ENCODE assay signal across 1 cellular context in the genomic region with DNA sequence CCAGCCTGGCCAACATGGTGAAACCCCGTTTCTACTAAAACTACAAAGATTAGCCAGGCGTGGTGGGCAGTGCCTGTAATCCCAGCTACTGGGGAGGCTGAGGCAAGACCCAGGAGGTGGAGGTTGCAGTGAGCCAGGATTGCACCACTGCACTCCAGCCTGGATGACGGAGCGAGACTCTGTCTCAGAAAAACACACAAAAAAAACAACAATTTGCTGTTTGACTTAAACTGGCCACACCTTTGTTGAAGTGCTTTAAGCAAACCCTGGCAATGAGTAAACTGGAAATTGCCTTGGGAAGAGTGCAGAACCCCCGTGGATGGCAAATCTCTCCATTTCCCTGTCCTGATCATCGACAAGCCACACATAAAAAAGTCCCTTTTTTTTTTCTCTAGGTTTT.
TF ChIP-seq lines count a peak whose summit lies in the region.

No MANE protein-coding gene starts in this region.

TF ChIP-seq in HepG2, 621 proteins besides CTCF, POLR2A, EP300 and RAD21 (continued from another document and continues in another):
- TF ChIP-seq, protein P1, sequence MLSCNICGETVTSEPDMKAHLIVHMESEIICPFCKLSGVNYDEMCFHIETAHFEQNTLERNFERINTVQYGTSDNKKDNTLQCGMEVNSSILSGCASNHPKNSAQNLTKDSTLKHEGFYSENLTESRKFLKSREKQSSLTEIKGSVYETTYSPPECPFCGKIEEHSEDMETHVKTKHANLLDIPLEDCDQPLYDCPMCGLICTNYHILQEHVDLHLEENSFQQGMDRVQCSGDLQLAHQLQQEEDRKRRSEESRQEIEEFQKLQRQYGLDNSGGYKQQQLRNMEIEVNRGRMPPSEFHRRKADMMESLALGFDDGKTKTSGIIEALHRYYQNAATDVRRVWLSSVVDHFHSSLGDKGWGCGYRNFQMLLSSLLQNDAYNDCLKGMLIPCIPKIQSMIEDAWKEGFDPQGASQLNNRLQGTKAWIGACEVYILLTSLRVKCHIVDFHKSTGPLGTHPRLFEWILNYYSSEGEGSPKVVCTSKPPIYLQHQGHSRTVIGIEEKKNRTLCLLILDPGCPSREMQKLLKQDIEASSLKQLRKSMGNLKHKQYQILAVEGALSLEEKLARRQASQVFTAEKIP (CRISPR knock-in tag; IDR thresholded peaks at IDR 0.05; ENCODE audit: borderline replicate concordance), result no peak
- peak; percentile 34; the same call in 1 of the 2 replicates for TF ChIP-seq SALL1 (CRISPR knock-in tag; IDR thresholded peaks at IDR 0.05)
- TF ChIP-seq, protein P2, sequence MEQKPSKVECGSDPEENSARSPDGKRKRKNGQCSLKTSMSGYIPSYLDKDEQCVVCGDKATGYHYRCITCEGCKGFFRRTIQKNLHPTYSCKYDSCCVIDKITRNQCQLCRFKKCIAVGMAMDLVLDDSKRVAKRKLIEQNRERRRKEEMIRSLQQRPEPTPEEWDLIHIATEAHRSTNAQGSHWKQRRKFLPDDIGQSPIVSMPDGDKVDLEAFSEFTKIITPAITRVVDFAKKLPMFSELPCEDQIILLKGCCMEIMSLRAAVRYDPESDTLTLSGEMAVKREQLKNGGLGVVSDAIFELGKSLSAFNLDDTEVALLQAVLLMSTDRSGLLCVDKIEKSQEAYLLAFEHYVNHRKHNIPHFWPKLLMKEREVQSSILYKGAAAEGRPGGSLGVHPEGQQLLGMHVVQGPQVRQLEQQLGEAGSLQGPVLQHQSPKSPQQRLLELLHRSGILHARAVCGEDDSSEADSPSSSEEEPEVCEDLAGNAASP (CRISPR knock-in tag; IDR thresholded peaks at IDR 0.05; ENCODE audit: borderline replicate concordance), result no peak
- peak; percentile 52; the same call in 1 of the 2 replicates for TF ChIP-seq GATAD2A (CRISPR knock-in tag; IDR thresholded peaks at IDR 0.05)
- peak; percentile 68 for TF ChIP-seq CEBPG (CRISPR knock-in tag; IDR thresholded peaks at IDR 0.05)
- peak; percentile 45; the same call in 1 of the 2 replicates for TF ChIP-seq POGZ (CRISPR knock-in tag; IDR thresholded peaks at IDR 0.05)
- TF ChIP-seq SMC3 (IDR thresholded peaks at IDR 0.05; ENCODE audit: low read length), result no peak
- TF ChIP-seq KMT2B (CRISPR knock-in tag; IDR thresholded peaks at IDR 0.05), result no peak
- 0 out of 2 replicates have a peak, but pooled peaks have one; percentile 26 for TF ChIP-seq RXRB (CRISPR knock-in tag; IDR thresholded peaks at IDR 0.05; ENCODE audit: borderline replicate concordance)
- 0 out of 2 replicates have a peak, but pooled peaks have one; percentile 25 for TF ChIP-seq ZNF350 (CRISPR knock-in tag; IDR thresholded peaks at IDR 0.05; ENCODE audit: borderline replicate concordance, low read depth)
- no peak for TF ChIP-seq ONECUT2 (CRISPR knock-in tag; IDR thresholded peaks at IDR 0.05)
- no peak for TF ChIP-seq STAG1 (CRISPR knock-in tag; IDR thresholded peaks at IDR 0.05)
- TF ChIP-seq, protein P3, sequence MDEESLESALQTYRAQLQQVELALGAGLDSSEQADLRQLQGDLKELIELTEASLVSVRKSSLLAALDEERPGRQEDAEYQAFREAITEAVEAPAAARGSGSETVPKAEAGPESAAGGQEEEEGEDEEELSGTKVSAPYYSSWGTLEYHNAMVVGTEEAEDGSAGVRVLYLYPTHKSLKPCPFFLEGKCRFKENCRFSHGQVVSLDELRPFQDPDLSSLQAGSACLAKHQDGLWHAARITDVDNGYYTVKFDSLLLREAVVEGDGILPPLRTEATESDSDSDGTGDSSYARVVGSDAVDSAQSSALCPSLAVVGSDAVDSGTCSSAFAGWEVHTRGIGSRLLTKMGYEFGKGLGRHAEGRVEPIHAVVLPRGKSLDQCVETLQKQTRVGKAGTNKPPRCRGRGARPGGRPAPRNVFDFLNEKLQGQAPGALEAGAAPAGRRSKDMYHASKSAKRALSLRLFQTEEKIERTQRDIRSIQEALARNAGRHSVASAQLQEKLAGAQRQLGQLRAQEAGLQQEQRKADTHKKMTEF (CRISPR knock-in tag; IDR thresholded peaks at IDR 0.05), result peak; percentile 43; the same call in 1 of the 2 replicates
- TF ChIP-seq REL (CRISPR knock-in tag; conservative IDR thresholded peaks at IDR 0.05), result no peak
- TF ChIP-seq TBX2 (CRISPR knock-in tag; IDR thresholded peaks at IDR 0.05; ENCODE audit: borderline replicate concordance), result peak; percentile 42; the same call in 1 of the 2 replicates
- TF ChIP-seq ATM (IDR thresholded peaks at IDR 0.05; ENCODE audit: borderline replicate concordance), result no peak
- TF ChIP-seq FOSL2 (CRISPR knock-in tag; IDR thresholded peaks at IDR 0.05), result peak; percentile 62
- TF ChIP-seq, protein P4, sequence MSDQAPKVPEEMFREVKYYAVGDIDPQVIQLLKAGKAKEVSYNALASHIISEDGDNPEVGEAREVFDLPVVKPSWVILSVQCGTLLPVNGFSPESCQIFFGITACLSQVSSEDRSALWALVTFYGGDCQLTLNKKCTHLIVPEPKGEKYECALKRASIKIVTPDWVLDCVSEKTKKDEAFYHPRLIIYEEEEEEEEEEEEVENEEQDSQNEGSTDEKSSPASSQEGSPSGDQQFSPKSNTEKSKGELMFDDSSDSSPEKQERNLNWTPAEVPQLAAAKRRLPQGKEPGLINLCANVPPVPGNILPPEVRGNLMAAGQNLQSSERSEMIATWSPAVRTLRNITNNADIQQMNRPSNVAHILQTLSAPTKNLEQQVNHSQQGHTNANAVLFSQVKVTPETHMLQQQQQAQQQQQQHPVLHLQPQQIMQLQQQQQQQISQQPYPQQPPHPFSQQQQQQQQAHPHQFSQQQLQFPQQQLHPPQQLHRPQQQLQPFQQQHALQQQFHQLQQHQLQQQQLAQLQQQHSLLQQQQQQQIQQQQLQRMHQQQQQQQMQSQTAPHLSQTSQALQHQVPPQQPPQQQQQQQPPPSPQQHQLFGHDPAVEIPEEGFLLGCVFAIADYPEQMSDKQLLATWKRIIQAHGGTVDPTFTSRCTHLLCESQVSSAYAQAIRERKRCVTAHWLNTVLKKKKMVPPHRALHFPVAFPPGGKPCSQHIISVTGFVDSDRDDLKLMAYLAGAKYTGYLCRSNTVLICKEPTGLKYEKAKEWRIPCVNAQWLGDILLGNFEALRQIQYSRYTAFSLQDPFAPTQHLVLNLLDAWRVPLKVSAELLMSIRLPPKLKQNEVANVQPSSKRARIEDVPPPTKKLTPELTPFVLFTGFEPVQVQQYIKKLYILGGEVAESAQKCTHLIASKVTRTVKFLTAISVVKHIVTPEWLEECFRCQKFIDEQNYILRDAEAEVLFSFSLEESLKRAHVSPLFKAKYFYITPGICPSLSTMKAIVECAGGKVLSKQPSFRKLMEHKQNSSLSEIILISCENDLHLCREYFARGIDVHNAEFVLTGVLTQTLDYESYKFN (CRISPR knock-in tag; conservative IDR thresholded peaks at IDR 0.05), result 0 out of 2 replicates have a peak, but pooled peaks have one; percentile 39
- TF ChIP-seq ZNF761 (CRISPR knock-in tag; conservative IDR thresholded peaks at IDR 0.05), result no peak
- no peak for TF ChIP-seq TCF7 (IDR thresholded peaks at IDR 0.05; ENCODE audit: low read depth)
- peak; percentile 59; the same call in 1 of the 2 replicates for TF ChIP-seq HMG20A (CRISPR knock-in tag; IDR thresholded peaks at IDR 0.05; ENCODE audit: borderline replicate concordance)
- no peak for TF ChIP-seq SOX13 (IDR thresholded peaks at IDR 0.05)
- TF ChIP-seq SOX13 (CRISPR knock-in tag; conservative IDR thresholded peaks at IDR 0.05 in 1 of 2, IDR thresholded peaks at IDR 0.05 in 1 of 2), result peak in 1 of 2 experiments; percentile 50; a peak in 1 of 4 replicates
- no peak for TF ChIP-seq ARHGAP35 (CRISPR knock-in tag; IDR thresholded peaks at IDR 0.05; ENCODE audit: borderline replicate concordance)
- peak; percentile 59 for TF ChIP-seq FOXA3 (CRISPR knock-in tag; IDR thresholded peaks at IDR 0.05)
- TF ChIP-seq ZNF33A (CRISPR knock-in tag; IDR thresholded peaks at IDR 0.05; ENCODE audit: borderline replicate concordance), result no peak
- no peak for TF ChIP-seq ATRX (CRISPR knock-in tag; IDR thresholded peaks at IDR 0.05; ENCODE audit: borderline replicate concordance)
- peak; percentile 54; the same call in 1 of the 2 replicates for TF ChIP-seq FOXK1 (CRISPR knock-in tag; IDR thresholded peaks at IDR 0.05; ENCODE audit: borderline replicate concordance, low read depth)
- TF ChIP-seq RARG (CRISPR knock-in tag; IDR thresholded peaks at IDR 0.05; ENCODE audit: low read depth), result no peak
- TF ChIP-seq HDAC2 (CRISPR knock-in tag; IDR thresholded peaks at IDR 0.05), result peak; percentile 39; the same call in 1 of the 2 replicates
- peak; percentile 15; the same call in 1 of the 2 replicates for TF ChIP-seq GATA4 (IDR thresholded peaks at IDR 0.05; ENCODE audit: borderline replicate concordance, low read depth)
- 0 out of 2 replicates have a peak, but pooled peaks have one; percentile 16 for TF ChIP-seq ZNF501 (CRISPR knock-in tag; IDR thresholded peaks at IDR 0.05)
- TF ChIP-seq, protein P5, sequence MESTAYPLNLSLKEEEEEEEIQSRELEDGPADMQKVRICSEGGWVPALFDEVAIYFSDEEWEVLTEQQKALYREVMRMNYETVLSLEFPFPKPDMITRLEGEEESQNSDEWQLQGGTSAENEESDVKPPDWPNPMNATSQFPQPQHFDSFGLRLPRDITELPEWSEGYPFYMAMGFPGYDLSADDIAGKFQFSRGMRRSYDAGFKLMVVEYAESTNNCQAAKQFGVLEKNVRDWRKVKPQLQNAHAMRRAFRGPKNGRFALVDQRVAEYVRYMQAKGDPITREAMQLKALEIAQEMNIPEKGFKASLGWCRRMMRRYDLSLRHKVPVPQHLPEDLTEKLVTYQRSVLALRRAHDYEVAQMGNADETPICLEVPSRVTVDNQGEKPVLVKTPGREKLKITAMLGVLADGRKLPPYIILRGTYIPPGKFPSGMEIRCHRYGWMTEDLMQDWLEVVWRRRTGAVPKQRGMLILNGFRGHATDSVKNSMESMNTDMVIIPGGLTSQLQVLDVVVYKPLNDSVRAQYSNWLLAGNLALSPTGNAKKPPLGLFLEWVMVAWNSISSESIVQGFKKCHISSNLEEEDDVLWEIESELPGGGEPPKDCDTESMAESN (CRISPR knock-in tag; conservative IDR thresholded peaks at IDR 0.05), result no peak
- 0 out of 2 replicates have a peak, but pooled peaks have one; percentile 40 for TF ChIP-seq ZFP36L1 (CRISPR knock-in tag; IDR thresholded peaks at IDR 0.05)
- TF ChIP-seq FOXA1 (IDR thresholded peaks at IDR 0.05), result no peak
- TF ChIP-seq FOXA1 (CRISPR knock-in tag; IDR thresholded peaks at IDR 0.05), result 0 out of 2 replicates have a peak, but pooled peaks have one; percentile 4
- TF ChIP-seq, protein P6, sequence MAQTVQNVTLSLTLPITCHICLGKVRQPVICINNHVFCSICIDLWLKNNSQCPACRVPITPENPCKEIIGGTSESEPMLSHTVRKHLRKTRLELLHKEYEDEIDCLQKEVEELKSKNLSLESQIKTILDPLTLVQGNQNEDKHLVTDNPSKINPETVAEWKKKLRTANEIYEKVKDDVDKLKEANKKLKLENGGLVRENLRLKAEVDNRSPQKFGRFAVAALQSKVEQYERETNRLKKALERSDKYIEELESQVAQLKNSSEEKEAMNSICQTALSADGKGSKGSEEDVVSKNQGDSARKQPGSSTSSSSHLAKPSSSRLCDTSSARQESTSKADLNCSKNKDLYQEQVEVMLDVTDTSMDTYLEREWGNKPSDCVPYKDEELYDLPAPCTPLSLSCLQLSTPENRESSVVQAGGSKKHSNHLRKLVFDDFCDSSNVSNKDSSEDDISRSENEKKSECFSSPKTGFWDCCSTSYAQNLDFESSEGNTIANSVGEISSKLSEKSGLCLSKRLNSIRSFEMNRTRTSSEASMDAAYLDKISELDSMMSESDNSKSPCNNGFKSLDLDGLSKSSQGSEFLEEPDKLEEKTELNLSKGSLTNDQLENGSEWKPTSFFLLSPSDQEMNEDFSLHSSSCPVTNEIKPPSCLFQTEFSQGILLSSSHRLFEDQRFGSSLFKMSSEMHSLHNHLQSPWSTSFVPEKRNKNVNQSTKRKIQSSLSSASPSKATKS (CRISPR knock-in tag; IDR thresholded peaks at IDR 0.05), result no peak
- TF ChIP-seq SOX6 (IDR thresholded peaks at IDR 0.05), result no peak
- TF ChIP-seq SOX6 (CRISPR knock-in tag; IDR thresholded peaks at IDR 0.05), result peak; percentile 58; the same call in 1 of the 2 replicates
- TF ChIP-seq, protein P7, sequence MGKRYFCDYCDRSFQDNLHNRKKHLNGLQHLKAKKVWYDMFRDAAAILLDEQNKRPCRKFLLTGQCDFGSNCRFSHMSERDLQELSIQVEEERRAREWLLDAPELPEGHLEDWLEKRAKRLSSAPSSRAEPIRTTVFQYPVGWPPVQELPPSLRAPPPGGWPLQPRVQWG (CRISPR knock-in tag; IDR thresholded peaks at IDR 0.05; ENCODE audit: borderline replicate concordance, low read depth), result no peak
- no peak for TF ChIP-seq ZNF564 (CRISPR knock-in tag; IDR thresholded peaks at IDR 0.05)
- 0 out of 2 replicates have a peak, but pooled peaks have one; percentile 12 for TF ChIP-seq HDAC1 (CRISPR knock-in tag; IDR thresholded peaks at IDR 0.05)
- no peak for TF ChIP-seq ZFP36L2 (CRISPR knock-in tag; IDR thresholded peaks at IDR 0.05)
- TF ChIP-seq CEBPB (IDR thresholded peaks at IDR 0.05; ENCODE audit: borderline replicate concordance, low read depth, low read length), result peak; percentile 69; the same call in 1 of the 2 replicates
- TF ChIP-seq, protein P8, sequence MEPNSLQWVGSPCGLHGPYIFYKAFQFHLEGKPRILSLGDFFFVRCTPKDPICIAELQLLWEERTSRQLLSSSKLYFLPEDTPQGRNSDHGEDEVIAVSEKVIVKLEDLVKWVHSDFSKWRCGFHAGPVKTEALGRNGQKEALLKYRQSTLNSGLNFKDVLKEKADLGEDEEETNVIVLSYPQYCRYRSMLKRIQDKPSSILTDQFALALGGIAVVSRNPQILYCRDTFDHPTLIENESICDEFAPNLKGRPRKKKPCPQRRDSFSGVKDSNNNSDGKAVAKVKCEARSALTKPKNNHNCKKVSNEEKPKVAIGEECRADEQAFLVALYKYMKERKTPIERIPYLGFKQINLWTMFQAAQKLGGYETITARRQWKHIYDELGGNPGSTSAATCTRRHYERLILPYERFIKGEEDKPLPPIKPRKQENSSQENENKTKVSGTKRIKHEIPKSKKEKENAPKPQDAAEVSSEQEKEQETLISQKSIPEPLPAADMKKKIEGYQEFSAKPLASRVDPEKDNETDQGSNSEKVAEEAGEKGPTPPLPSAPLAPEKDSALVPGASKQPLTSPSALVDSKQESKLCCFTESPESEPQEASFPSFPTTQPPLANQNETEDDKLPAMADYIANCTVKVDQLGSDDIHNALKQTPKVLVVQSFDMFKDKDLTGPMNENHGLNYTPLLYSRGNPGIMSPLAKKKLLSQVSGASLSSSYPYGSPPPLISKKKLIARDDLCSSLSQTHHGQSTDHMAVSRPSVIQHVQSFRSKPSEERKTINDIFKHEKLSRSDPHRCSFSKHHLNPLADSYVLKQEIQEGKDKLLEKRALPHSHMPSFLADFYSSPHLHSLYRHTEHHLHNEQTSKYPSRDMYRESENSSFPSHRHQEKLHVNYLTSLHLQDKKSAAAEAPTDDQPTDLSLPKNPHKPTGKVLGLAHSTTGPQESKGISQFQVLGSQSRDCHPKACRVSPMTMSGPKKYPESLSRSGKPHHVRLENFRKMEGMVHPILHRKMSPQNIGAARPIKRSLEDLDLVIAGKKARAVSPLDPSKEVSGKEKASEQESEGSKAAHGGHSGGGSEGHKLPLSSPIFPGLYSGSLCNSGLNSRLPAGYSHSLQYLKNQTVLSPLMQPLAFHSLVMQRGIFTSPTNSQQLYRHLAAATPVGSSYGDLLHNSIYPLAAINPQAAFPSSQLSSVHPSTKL (CRISPR knock-in tag; IDR thresholded peaks at IDR 0.05), result peak; percentile 79
- TF ChIP-seq GABPA (IDR thresholded peaks at IDR 0.05; ENCODE audit: low read depth, low read length), result no peak
- no peak for TF ChIP-seq GABPA (CRISPR knock-in tag; IDR thresholded peaks at IDR 0.05; ENCODE audit: low read depth)
